18 cellular contexts compared by ENCODE assay signal in the genomic region with DNA sequence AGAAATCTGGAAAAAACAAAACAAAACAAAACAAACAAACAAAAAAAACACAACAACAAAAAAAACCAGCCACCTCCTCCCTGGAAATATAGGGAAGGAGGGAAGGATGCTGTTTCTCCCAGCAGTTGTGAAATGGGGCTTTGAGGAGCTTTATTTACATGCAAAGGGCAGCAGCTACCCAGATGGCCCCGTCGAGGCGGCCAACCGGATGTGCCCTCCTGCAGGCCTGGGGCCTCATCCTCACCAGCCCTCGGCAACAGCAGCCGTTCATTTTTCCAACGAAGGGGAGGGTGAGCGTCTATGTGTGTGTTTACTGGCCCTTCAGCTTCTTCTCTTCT. TPM values are rescaled to one million over a fixed set of nuclear protein-coding genes. Genes with fewer than 3 reads are reported as not detected.
A peak's percentile ranks its signal among the peaks of the same experiment; 100 is the strongest.
DNase-seq lines count a peak whose midpoint lies in the region; TF ChIP-seq lines count a peak whose summit lies in the region.
"Had no signal": no experiment of that assay in that cellular context is flagged by ENCODE, and none has a peak within 500 bp of the region (broad histone marks: within the 10 kb centered on the region; RNA-seq: fewer than 3 reads in every experiment).

No MANE protein-coding gene starts in this region.

- H3K79me1 ChIP-seq in neuronal stem cell (ENCODE audit: low read depth, low read length), result no peaks in the 10 kb centered on the region

- 37% methylated on average over 8 of the region's 8 CpGs for WGBS in hepatocyte (ENCODE audit: low lambda C conversion rate, missing lambda C conversion rate)
- WGBS in neuronal stem cell (ENCODE audit: extremely low coverage in 2 of 2, insufficient read length in 2 of 2, insufficient replicate concordance in 1 of 2), 2 donors, result no CpG with 5 or more reads among the region's 8 CpGs

- H4K20me1 ChIP-seq in hepatocyte (ENCODE audit: insufficient read depth, poor library complexity, severe bottlenecking), result no peaks in the 10 kb centered on the region

- H3K4me1 ChIP-seq in Caco-2, result peaks cover 42% of the 10 kb centered on the region
- peaks cover 26% of the 10 kb centered on the region for H3K4me1 ChIP-seq in hepatocyte (ENCODE audit: insufficient read depth)
- peaks cover 11 to 28% of the 10 kb centered on the region in 2 donors for H3K4me1 ChIP-seq in neuronal stem cell (ENCODE audit: control insufficient read depth in 2 of 2, insufficient read depth in 1 of 2, low read depth in 1 of 2, low read length in 2 of 2)

- H3K4ac ChIP-seq in neuronal stem cell (ENCODE audit: low read length), result no peak overlapping the region

- H3K79me2 ChIP-seq in hepatocyte, result peaks cover 2% of the 10 kb centered on the region

- H3K4me2 ChIP-seq in hepatocyte (peak overlapping the region; percentile 41), neuronal stem cell (ENCODE audit: insufficient read depth, low read length, poor library complexity, severe bottlenecking) (no peak overlapping the region)

- no peak overlapping the region for H3K18ac ChIP-seq in neuronal stem cell (ENCODE audit: low read length)

- H3K27me3 ChIP-seq in Caco-2 (replicated peaks; ENCODE audit: control insufficient read depth, insufficient read depth, low read length), result no peaks in the 10 kb centered on the region
- H3K27me3 ChIP-seq in hepatocyte, result no peaks in the 10 kb centered on the region
- H3K27me3 ChIP-seq in neuronal stem cell (ENCODE audit: control insufficient read depth in 3 of 3, insufficient read depth in 3 of 3, low read depth in 1 of 3, low read length in 3 of 3), result no peaks in the 10 kb centered on the region
- H3K27me3 ChIP-seq: cardiac muscle cell, suprapubic skin had no signal

- H4K8ac ChIP-seq in neuronal stem cell (ENCODE audit: low read depth, low read length), result no peak overlapping the region

- POLR2A ChIA-PET in Caco-2 (lab: Charles Lee), result no interaction called here
- POLR2A ChIA-PET in activated CD4-positive, alpha-beta memory T cell treated with anti-CD3 and anti-CD28 coated beads, Interleukin-2, amount 10 ng/mL, durations not matched to agents 7 days and 5 days (lab: Charles Lee), result no interaction called here

- H3K9ac ChIP-seq in neuronal stem cell (ENCODE audit: low read depth, low read length, poor library complexity), result no peak overlapping the region

- H3K9me3 Mint-ChIP-seq in Caco-2 (ENCODE audit: unreplicated experiment), result peaks cover 29% of the 10 kb centered on the region
- H3K9me3 Mint-ChIP-seq in activated CD4-positive, alpha-beta memory T cell treated with anti-CD3 and anti-CD28 coated beads, Interleukin-2, amount 10 ng/mL, durations not matched to agents 7 days and 5 days, result no peaks in the 10 kb centered on the region
- H3K9me3 Mint-ChIP-seq: activated naive CD8-positive, alpha-beta T cell treated with anti-CD3 and anti-CD28 coated beads, Interleukin-2, amount 10 ng/mL, durations not matched to agents 7 days and 5 days; activated T-helper 1 cell treated with anti-CD3 and anti-CD28 coated beads, Interleukin-12 subunit alpha, Interleukin-12 subunit beta, Interleukin-2, Interleukin-4 antibody, amounts not matched to agents 30 ng/mL and 10 ng/mL and 1 ng/mL, durations not matched to agents 14 hours and 24 hours and 36 hours had no signal

- CTCF ChIA-PET in Caco-2 (lab: Charles Lee), result no interaction called here
- CTCF ChIA-PET in activated CD4-positive, alpha-beta memory T cell treated with anti-CD3 and anti-CD28 coated beads, Interleukin-2, amount 10 ng/mL, durations not matched to agents 7 days and 5 days (lab: Charles Lee), result no interaction called here

- no peak for DNase-seq in Caco-2
- DNase-seq in RPMI8226, result peak; percentile 57
- DNase-seq in hepatocyte (ENCODE audit: low spot score), result no peak
- DNase-seq in neuronal stem cell (ENCODE audit: low spot score), result no peak
- no peak for DNase-seq in NOMO-1 treated with dmso at 0.1 percent for 144 hours (lab: John Stamatoyannopoulos, UW; ENCODE audit: unreplicated experiment)
- no peak for DNase-seq in activated CD4-positive, alpha-beta memory T cell treated with anti-CD3 and anti-CD28 coated beads, Interleukin-2, amount 10 ng/mL, durations not matched to agents 7 days and 5 days
- no peak for DNase-seq in activated T-cell treated with anti-CD3 and anti-CD28 coated beads, Interleukin-2, amount 50 U/mL, for 48 hours
- no peak for DNase-seq in HuH-7 (ENCODE audit: low spot score)
- DNase-seq: activated naive CD8-positive, alpha-beta T cell treated with anti-CD3 and anti-CD28 coated beads, Interleukin-2, amount 10 ng/mL, durations not matched to agents 7 days and 5 days; effector CD8-positive, alpha-beta T cell; EL; NCI-H510A; stimulated activated CD4-positive, alpha-beta T cell treated with anti-CD3 and anti-CD28 coated beads, Interleukin-1b, Interleukin-23, amount 100 ng/mL, for 48 hours; T-helper 2 cell had no signal

- H3K27me3 Mint-ChIP-seq in Caco-2 (ENCODE audit: insufficient read depth, unreplicated experiment), result no peaks in the 10 kb centered on the region
- peaks cover 23% of the 10 kb centered on the region for H3K27me3 Mint-ChIP-seq in activated CD4-positive, alpha-beta memory T cell treated with anti-CD3 and anti-CD28 coated beads, Interleukin-2, amount 10 ng/mL, durations not matched to agents 7 days and 5 days

- peaks cover 32% of the 10 kb centered on the region for H3K36me3 Mint-ChIP-seq in Caco-2 (ENCODE audit: insufficient read depth, unreplicated experiment)
- H3K36me3 Mint-ChIP-seq in activated CD4-positive, alpha-beta memory T cell treated with anti-CD3 and anti-CD28 coated beads, Interleukin-2, amount 10 ng/mL, durations not matched to agents 7 days and 5 days (ENCODE audit: low read depth), result no peaks in the 10 kb centered on the region
- H3K36me3 Mint-ChIP-seq: activated naive CD8-positive, alpha-beta T cell treated with anti-CD3 and anti-CD28 coated beads, Interleukin-2, amount 10 ng/mL, durations not matched to agents 7 days and 5 days had no signal

- H2AK5ac ChIP-seq in neuronal stem cell (ENCODE audit: low read depth, low read length), result no peak overlapping the region

- H3K4me3 ChIP-seq in Caco-2 (ENCODE audit: low read depth, low read length), result no peak overlapping the region
- H3K4me3 ChIP-seq in hepatocyte, result no peak overlapping the region
- no peak overlapping the region for H3K4me3 ChIP-seq in neuronal stem cell (ENCODE audit: low read length in 2 of 2)
- H3K4me3 ChIP-seq: cardiac muscle cell, suprapubic skin had no signal

- H2BK5ac ChIP-seq in neuronal stem cell (ENCODE audit: low read length), result no peak overlapping the region

- intact Hi-C loops in Caco-2 (cut with micrococcal nuclease; ENCODE audit: unreplicated experiment), result loop anchor here (2.0 kb wide), 1 partner anchor 35 kb away; no protein-coding TSS in a partner anchor

- H3K14ac ChIP-seq in neuronal stem cell (ENCODE audit: low read length), result no peak overlapping the region

- no TSS peak for BruUV-seq in Caco-2 (replicated peaks; lab: Mats Ljungman, UMichigan)

- no peak overlapping the region for H2BK15ac ChIP-seq in neuronal stem cell (ENCODE audit: low read length)

- H2BK120ac ChIP-seq in neuronal stem cell (ENCODE audit: low read depth, low read length), result no peak overlapping the region

- no peak overlapping the region for H4K91ac ChIP-seq in neuronal stem cell (ENCODE audit: low read depth, low read length, poor library complexity)

- H2AFZ ChIP-seq in hepatocyte, result no peak overlapping the region
- H2AFZ ChIP-seq in neuronal stem cell (ENCODE audit: low read length), result peak overlapping the region; percentile 63

- H3K27ac Mint-ChIP-seq in Caco-2 (ENCODE audit: unreplicated experiment), result peak overlapping the region; percentile 82
- no peak overlapping the region for H3K27ac Mint-ChIP-seq in activated CD4-positive, alpha-beta memory T cell treated with anti-CD3 and anti-CD28 coated beads, Interleukin-2, amount 10 ng/mL, durations not matched to agents 7 days and 5 days
- H3K27ac Mint-ChIP-seq: activated naive CD8-positive, alpha-beta T cell treated with anti-CD3 and anti-CD28 coated beads, Interleukin-2, amount 10 ng/mL, durations not matched to agents 7 days and 5 days; activated T-helper 1 cell treated with anti-CD3 and anti-CD28 coated beads, Interleukin-12 subunit alpha, Interleukin-12 subunit beta, Interleukin-2, Interleukin-4 antibody, amounts not matched to agents 30 ng/mL and 10 ng/mL and 1 ng/mL, durations not matched to agents 14 hours and 24 hours and 36 hours had no signal

- no peaks in the 10 kb centered on the region for H3K36me3 ChIP-seq in Caco-2 (ENCODE audit: control insufficient read depth, insufficient read depth, low read length)
- no peaks in the 10 kb centered on the region for H3K36me3 ChIP-seq in hepatocyte (replicated peaks; ENCODE audit: insufficient read depth, low read depth)
- H3K36me3 ChIP-seq in neuronal stem cell (replicated peaks in 1 of 2; ENCODE audit: control insufficient read depth in 2 of 2, insufficient read depth in 2 of 2, low read length in 2 of 2), result no peaks in the 10 kb centered on the region
- H3K36me3 ChIP-seq: cardiac muscle cell, suprapubic skin had no signal

- TF ChIP-seq CTCF in Caco-2 (IDR thresholded peaks at IDR 0.05; ENCODE audit: insufficient read depth in 1 of 2, low read depth in 1 of 2, low read length in 1 of 2, severe bottlenecking in 1 of 2, unreplicated experiment in 1 of 2), result no peak
- no peak for TF ChIP-seq CTCF in hepatocyte (IDR thresholded peaks at IDR 0.05; ENCODE audit: poor library complexity)

- H3K27ac ChIP-seq in hepatocyte (peak overlapping the region; percentile 87), neuronal stem cell (replicated peaks; ENCODE audit: low read length) (no peak overlapping the region)
- H3K27ac ChIP-seq: cardiac muscle cell, suprapubic skin had no signal

- H2BK12ac ChIP-seq in neuronal stem cell (ENCODE audit: low read length), result no peak overlapping the region

- peaks cover 75% of the 10 kb centered on the region for H3K9me3 ChIP-seq in Caco-2
- H3K9me3 ChIP-seq in hepatocyte (ENCODE audit: low read depth), result no peaks in the 10 kb centered on the region
- no peaks in the 10 kb centered on the region for H3K9me3 ChIP-seq in neuronal stem cell (replicated peaks in 1 of 2; ENCODE audit: control insufficient read depth in 2 of 2, insufficient read depth in 1 of 2, low read depth in 1 of 2, low read length in 2 of 2)
- H3K9me3 ChIP-seq: suprapubic skin had no signal

- no peak overlapping the region for H3K4me3 Mint-ChIP-seq in Caco-2 (ENCODE audit: unreplicated experiment)
- no peak overlapping the region for H3K4me3 Mint-ChIP-seq in activated CD4-positive, alpha-beta memory T cell treated with anti-CD3 and anti-CD28 coated beads, Interleukin-2, amount 10 ng/mL, durations not matched to agents 7 days and 5 days
- H3K4me3 Mint-ChIP-seq: activated naive CD8-positive, alpha-beta T cell treated with anti-CD3 and anti-CD28 coated beads, Interleukin-2, amount 10 ng/mL, durations not matched to agents 7 days and 5 days; activated T-helper 1 cell treated with anti-CD3 and anti-CD28 coated beads, Interleukin-12 subunit alpha, Interleukin-12 subunit beta, Interleukin-2, Interleukin-4 antibody, amounts not matched to agents 30 ng/mL and 10 ng/mL and 1 ng/mL, durations not matched to agents 14 hours and 24 hours and 36 hours had no signal

- H3K23ac ChIP-seq in neuronal stem cell (ENCODE audit: low read depth, low read length, poor library complexity), result no peak overlapping the region

- peaks cover 17% of the 10 kb centered on the region for H3K4me1 Mint-ChIP-seq in Caco-2 (ENCODE audit: low read depth, unreplicated experiment)
- H3K4me1 Mint-ChIP-seq in activated CD4-positive, alpha-beta memory T cell treated with anti-CD3 and anti-CD28 coated beads, Interleukin-2, amount 10 ng/mL, durations not matched to agents 7 days and 5 days, result peaks cover 1% of the 10 kb centered on the region
- H3K4me1 Mint-ChIP-seq: activated naive CD8-positive, alpha-beta T cell treated with anti-CD3 and anti-CD28 coated beads, Interleukin-2, amount 10 ng/mL, durations not matched to agents 7 days and 5 days had no signal

- no peaks in the 10 kb centered on the region for H3K9me2 ChIP-seq in hepatocyte (replicated peaks; ENCODE audit: insufficient read depth)

RNA-seq across cellular contexts. Expression of gene FAM50B, which starts 56.6 kb away (rescaled TPM):
- total RNA-seq in Caco-2 (2022) (not detected in 2 replicates), hepatocyte (0.84 and 1.6 TPM in 2 replicates)
- polyA plus RNA-seq in hepatocyte, result 1.1 and 1.6 TPM in 2 replicates
- polyA plus RNA-seq in neuronal stem cell (2013, experiment 1 of 2), result 2.6 TPM
- polyA plus RNA-seq in neuronal stem cell (2013, experiment 2 of 2), result 2.1 TPM
- total RNA-seq in activated CD4-positive, alpha-beta memory T cell treated with anti-CD3 and anti-CD28 coated beads, Interleukin-2, amount 10 ng/mL, durations not matched to agents 7 days and 5 days, result 10 to 100 TPM; 14.4 to 14.7 TPM
- total RNA-seq: HT1080 had no signal
